ENCODE assay signal across 14 cellular contexts in genomic region chr7:36840930-36841329, GRCh38.
"Had no signal": no experiment of that assay in that cellular context is flagged by ENCODE, and none has a peak within 500 bp of the region (broad histone marks: within the 10 kb centered on the region; RNA-seq: fewer than 3 reads in every experiment).

No MANE protein-coding gene starts in this region.

- H3K4me3 Mint-ChIP-seq: activated CD4-positive, alpha-beta memory T cell treated with anti-CD3 and anti-CD28 coated beads, Interleukin-2, amount 10 ng/mL, durations not matched to agents 7 days and 5 days; activated naive CD8-positive, alpha-beta T cell had no signal

- H3K4me1 ChIP-seq: colonic mucosa, pancreas, tibial nerve, vagina had no signal

- DNase-seq: activated CD4-positive, alpha-beta memory T cell treated with anti-CD3 and anti-CD28 coated beads, Interleukin-2, amount 10 ng/mL, durations not matched to agents 7 days and 5 days; activated CD4-positive, CD25-positive, alpha-beta regulatory T cell treated with anti-CD3 and anti-CD28 coated beads, Interleukin-2, amount 50 U/mL, for 72 hours; activated gamma-delta T cell treated with Interleukin-2 at 50 U/mL for 16 hours; activated T-cell treated with anti-CD3 and anti-CD28 coated beads, Interleukin-2, amount 50 U/mL, for 48 hours; amniotic stem cell; caudate nucleus; colonic mucosa; mammary epithelial cell; pancreas; stimulated activated CD4-positive, alpha-beta T cell treated with anti-CD3 and anti-CD28 coated beads, Interleukin-4, amount 100 ng/mL, for 24 hours; stimulated activated naive CD4-positive, alpha-beta T cell had no signal

- H3K9me3 ChIP-seq: colonic mucosa, pancreas, tibial nerve, vagina had no signal

- H3K4me3 ChIP-seq: colonic mucosa, pancreas, tibial nerve, vagina had no signal

- H3K27ac ChIP-seq: colonic mucosa, pancreas, tibial nerve, vagina had no signal

- H3K27me3 ChIP-seq: colonic mucosa, pancreas, tibial nerve, vagina had no signal

- H3K36me3 ChIP-seq: colonic mucosa, pancreas, tibial nerve, vagina had no signal

- H3K4me1 Mint-ChIP-seq: activated CD4-positive, alpha-beta memory T cell treated with anti-CD3 and anti-CD28 coated beads, Interleukin-2, amount 10 ng/mL, durations not matched to agents 7 days and 5 days had no signal

- H3K27me3 Mint-ChIP-seq: activated CD4-positive, alpha-beta memory T cell treated with anti-CD3 and anti-CD28 coated beads, Interleukin-2, amount 10 ng/mL, durations not matched to agents 7 days and 5 days; activated naive CD8-positive, alpha-beta T cell had no signal

- H3K27ac Mint-ChIP-seq: activated CD4-positive, alpha-beta memory T cell treated with anti-CD3 and anti-CD28 coated beads, Interleukin-2, amount 10 ng/mL, durations not matched to agents 7 days and 5 days; activated naive CD8-positive, alpha-beta T cell had no signal
